ENCODE assay signal across 28 cellular contexts in genomic region chr1:89104687-89105086, GRCh38. TPM values are rescaled to one million over a fixed set of nuclear protein-coding genes. Genes with fewer than 3 reads are reported as not detected.
DNase-seq lines count a peak whose midpoint lies in the region; ATAC-seq, FAIRE-seq and TF ChIP-seq lines count a peak whose summit lies in the region.
"Had no signal": no experiment of that assay in that cellular context is flagged by ENCODE, and none has a peak within 500 bp of the region (broad histone marks: within the 10 kb centered on the region; RNA-seq: fewer than 3 reads in every experiment).

No MANE protein-coding gene starts in this region.

- no peak overlapping the region for H3K4me3 Mint-ChIP-seq in stimulated activated naive CD8-positive, alpha-beta T cell treated with anti-CD3 and anti-CD28 coated beads, Interleukin-15, amount 100 ng/mL, for 72 hours
- H3K4me3 Mint-ChIP-seq: CD14-positive monocyte, IgD-negative memory B cell had no signal

- no peaks in the 10 kb centered on the region for H3K9me3 ChIP-seq in kidney (ENCODE audit: control insufficient read depth in 1 of 2, low read length in 2 of 2)
- H3K9me3 ChIP-seq: pancreas, Peyer's patch, upper lobe of left lung had no signal

- no peak overlapping the region for H3K4me3 ChIP-seq in kidney (ENCODE audit: low read length in 2 of 2)
- H3K4me3 ChIP-seq: cardiac muscle cell, coronary artery, pancreas, Peyer's patch, smooth muscle cell, upper lobe of left lung had no signal

- peaks cover 0 to 9% of the 10 kb centered on the region in 2 donors for H3K9me3 Mint-ChIP-seq in stimulated activated naive CD8-positive, alpha-beta T cell treated with anti-CD3 and anti-CD28 coated beads, Interleukin-15, amount 100 ng/mL, for 72 hours
- H3K9me3 Mint-ChIP-seq: IgD-negative memory B cell had no signal

- peak overlapping the region; percentile 35 to 52 for H3K27ac Mint-ChIP-seq in stimulated activated naive CD8-positive, alpha-beta T cell treated with anti-CD3 and anti-CD28 coated beads, Interleukin-15, amount 100 ng/mL, for 72 hours
- H3K27ac Mint-ChIP-seq: CD14-positive monocyte, IgD-negative memory B cell had no signal

- peaks cover 0 to 9% of the 10 kb centered on the region in 2 donors for H3K36me3 ChIP-seq in kidney (ENCODE audit: control insufficient read depth in 1 of 2, insufficient read depth in 2 of 2, low read length in 2 of 2)
- H3K36me3 ChIP-seq: cardiac muscle cell, pancreas had no signal

- FAIRE-seq in kidney (lab: Jason Lieb, UNC): no peak
- FAIRE-seq: pancreas had no signal

- TF ChIP-seq CTCF in kidney (IDR thresholded peaks at IDR 0.05; ENCODE audit: borderline replicate concordance, extremely low read depth, insufficient read depth): no peak

- peaks cover 5% of the 10 kb centered on the region for H3K4me1 Mint-ChIP-seq in stimulated activated naive CD8-positive, alpha-beta T cell treated with anti-CD3 and anti-CD28 coated beads, Interleukin-15, amount 100 ng/mL, for 72 hours
- H3K4me1 Mint-ChIP-seq: CD14-positive monocyte had no signal

- ATAC-seq in stimulated activated naive CD8-positive, alpha-beta T cell treated with anti-CD3 and anti-CD28 coated beads, Interleukin-15, amount 100 ng/mL, for 72 hours: no peak
- ATAC-seq in stimulated activated naive CD8-positive, alpha-beta T cell treated with anti-CD3 and anti-CD28 coated beads, Interleukin-15, Interleukin-2, amounts not matched to agents 100 U/mL and 50 U/mL, for 24 hours: no peak
- ATAC-seq: pancreas had no signal

- no peak for DNase-seq in stimulated activated naive CD8-positive, alpha-beta T cell treated with anti-CD3 and anti-CD28 coated beads, Interleukin-15, amount 100 ng/mL, for 72 hours
- no peak for DNase-seq in stimulated activated naive CD8-positive, alpha-beta T cell treated with anti-CD3 and anti-CD28 coated beads, Interleukin-15, Interleukin-2, amounts not matched to agents 100 U/mL and 50 U/mL, for 24 hours
- DNase-seq in RPMI8226: peak; percentile 4
- DNase-seq in kidney: peak; percentile 56
- DNase-seq in central memory CD4-positive, alpha-beta T cell: no peak
- DNase-seq in 8988T: no peak
- no peak for DNase-seq in NCI-H1694 (lab: John Stamatoyannopoulos, UW)
- DNase-seq: activated CD4-positive, alpha-beta T cell treated with anti-CD3 and anti-CD28 coated beads, Interleukin-2, amount 50 U/mL, for 4 hours; activated gamma-delta T cell treated with Interleukin-2 at 50 U/mL for 16 hours; aorta; DMS153; effector memory CD4-positive, alpha-beta T cell; erythroblast; GOT3; NCI-H1105; NCI-H2029; NCI-H226; pancreas; Peyer's patch; SIG-M5; stimulated activated CD4-positive, alpha-beta T cell treated with anti-CD3 and anti-CD28 coated beads, Interleukin-1b, Interleukin-23, amount 100 ng/mL, for 48 hours had no signal

- no peaks in the 10 kb centered on the region for H3K4me1 ChIP-seq in kidney (ENCODE audit: control insufficient read depth in 1 of 2, insufficient read depth in 1 of 2, low read depth in 1 of 2, low read length in 2 of 2)
- H3K4me1 ChIP-seq: pancreas, Peyer's patch, upper lobe of left lung had no signal

- H3K27ac ChIP-seq in kidney (ENCODE audit: low read depth in 2 of 2, low read length in 2 of 2): no peak overlapping the region
- H3K27ac ChIP-seq: cardiac muscle cell, coronary artery, pancreas, Peyer's patch, upper lobe of left lung had no signal

- H3K27me3 Mint-ChIP-seq in stimulated activated naive CD8-positive, alpha-beta T cell treated with anti-CD3 and anti-CD28 coated beads, Interleukin-15, amount 100 ng/mL, for 72 hours: no peaks in the 10 kb centered on the region

- intact Hi-C loops in kidney (cut with DNase I): no loop called here

- H3K9ac ChIP-seq in kidney (ENCODE audit: low read length in 2 of 2): no peak overlapping the region

RNA-seq across cellular contexts. Expression of gene GBP2, which starts 21.2 kb away (rescaled TPM):
- total RNA-seq in kidney: 41.8 TPM
- 30.1 TPM for polyA plus RNA-seq in kidney (ENCODE audit: insufficient read depth, low read depth, low replicate concordance)
- polyA plus RNA-seq: neural cell had no signal

RNA-seq across cellular contexts. Expression of gene GBP1, which starts 39.7 kb away (rescaled TPM):
- 17.9 TPM for total RNA-seq in kidney
- 8.4 TPM for polyA plus RNA-seq in kidney (ENCODE audit: insufficient read depth, low read depth, low replicate concordance)
- polyA plus RNA-seq: neural cell had no signal

Comparison
In these comparisons a context has a peak if more than half of its experiments do, and no peak if none do; other contexts are left out.
1. DNase-seq: peak in RPMI8226 (single experiment) and kidney (single experiment); none in stimulated activated naive CD8-positive, alpha-beta T cell treated with anti-CD3 and anti-CD28 coated beads, Interleukin-15, amount 100 ng/mL, for 72 hours (0 of 2), stimulated activated naive CD8-positive, alpha-beta T cell treated with anti-CD3 and anti-CD28 coated beads, Interleukin-15, Interleukin-2, amounts not matched to agents 100 U/mL and 50 U/mL, for 24 hours (single experiment), central memory CD4-positive, alpha-beta T cell (single experiment), 8988T (single experiment) and NCI-H1694 (single experiment).